8 cellular contexts compared by ENCODE assay signal in genomic region chr20:41913146-41913545, GRCh38.
"Had no signal": no experiment of that assay in that cellular context is flagged by ENCODE, and none has a peak within 500 bp of the region (broad histone marks: within the 10 kb centered on the region; RNA-seq: fewer than 3 reads in every experiment).

No MANE protein-coding gene starts in this region.

- H3K4me1 Mint-ChIP-seq: GM23338 had no signal

- H3K4me3 Mint-ChIP-seq: GM23338, HFFc6 had no signal

- H3K27ac Mint-ChIP-seq: GM23338, HFFc6 had no signal

- H3K27ac ChIP-seq: KMS-11 had no signal

- H3K9ac ChIP-seq: KMS-11 had no signal

- ATAC-seq: GM23338, HCT116 had no signal

- H2AFZ ChIP-seq: GM23338 had no signal

- H3K4me2 ChIP-seq: GM23338, KMS-11 had no signal

- H3K4me1 ChIP-seq: HAP-1 had no signal

- FAIRE-seq: HTR-8/SVneo had no signal

- H3K36me3 ChIP-seq: HAP-1 had no signal

- DNase-seq: H7, HFFc6, KBM-7 had no signal

- H3K4me3 ChIP-seq: GM23338, HAP-1 had no signal

- H3K9me3 ChIP-seq: HAP-1 had no signal
